Comparison of ENCODE assay signal across 9 cellular contexts in genomic region chr2:36561223-36561944, GRCh38. TPM values are rescaled to one million over a fixed set of nuclear protein-coding genes. Genes with fewer than 3 reads are reported as not detected.
DNase-seq lines count a peak whose midpoint lies in the region; FAIRE-seq and TF ChIP-seq lines count a peak whose summit lies in the region.
"Had no signal": no experiment of that assay in that cellular context is flagged by ENCODE, and none has a peak within 500 bp of the region (broad histone marks: within the 10 kb centered on the region; RNA-seq: fewer than 3 reads in every experiment).

No MANE protein-coding gene starts in this region.

- H3K9me3 ChIP-seq in esophagus muscularis mucosa (no peaks in the 10 kb centered on the region), neutrophil (no peaks in the 10 kb centered on the region)
- H3K9me3 ChIP-seq in CD4-positive, alpha-beta memory T cell (ENCODE audit: control insufficient read depth in 1 of 2, low read length in 2 of 2) = no peaks in the 10 kb centered on the region

- H3K27ac ChIP-seq in esophagus muscularis mucosa (replicated peaks in 1 of 4) (peak overlapping the region; percentile 19 to 62 (median 42)), neutrophil (peak overlapping the region; percentile 40)
- H3K27ac ChIP-seq in CD4-positive, alpha-beta memory T cell (ENCODE audit: low read depth, low read length) = no peak overlapping the region

- WGBS in esophagus muscularis mucosa = 66% methylated on average over 8 of the region's 8 CpGs

- H3K4me1 Mint-ChIP-seq in CD4-positive, alpha-beta memory T cell = peaks cover 4 to 16% (median 9%) of the 10 kb centered on the region in 4 donors

- peaks cover 0 to 18% (median 8%) of the 10 kb centered on the region in 4 donors for H3K36me3 ChIP-seq in esophagus muscularis mucosa
- H3K36me3 ChIP-seq in neutrophil = peaks cover 28% of the 10 kb centered on the region
- H3K36me3 ChIP-seq in CD4-positive, alpha-beta memory T cell (ENCODE audit: insufficient read depth, low read length) = no peaks in the 10 kb centered on the region

- peak; percentile 98 for FAIRE-seq in RCC 7860 (lab: Jason Lieb, UNC)

- intact Hi-C loops in esophagus muscularis mucosa (cut with DNase I) = no loop called here
- intact Hi-C loops in CD4-positive, alpha-beta memory T cell (cut with micrococcal nuclease) = no loop called here

- peak; percentile 93 for DNase-seq in Daoy (ENCODE audit: low read depth)
- peak; percentile 98 for DNase-seq in RCC 7860 (ENCODE audit: low spot score)
- DNase-seq in esophagus muscularis mucosa (ENCODE audit: extremely low spot score) = no peak
- DNase-seq in activated CD8-positive, alpha-beta memory T cell treated with anti-CD3 and anti-CD28 coated beads, Interleukin-2, amount 50 U/mL, for 48 hours = no peak
- no peak for DNase-seq in activated gamma-delta T cell (lab: John Stamatoyannopoulos, UW)
- no peak for DNase-seq in CD4-positive, alpha-beta memory T cell
- no peak for DNase-seq in NCI-H187 (lab: John Stamatoyannopoulos, UW)
- DNase-seq: stimulated activated naive CD4-positive, alpha-beta T cell had no signal

- no peaks in the 10 kb centered on the region for H3K27me3 Mint-ChIP-seq in CD4-positive, alpha-beta memory T cell

- H3K27ac Mint-ChIP-seq in CD4-positive, alpha-beta memory T cell = peak overlapping the region in 1 of 7 donors; percentile 47

- POLR2A ChIA-PET in CD4-positive, alpha-beta memory T cell (lab: Charles Lee; ENCODE audit: partially characterized antibody) = no interaction called here

- H3K4me3 ChIP-seq in esophagus muscularis mucosa (no peak overlapping the region), neutrophil (ENCODE audit: low read depth in 1 of 2, low read length in 1 of 2) (no peak overlapping the region)
- H3K4me3 ChIP-seq in CD4-positive, alpha-beta memory T cell (ENCODE audit: low read length in 2 of 2) = no peak overlapping the region

- CTCF ChIA-PET in CD4-positive, alpha-beta memory T cell (lab: Charles Lee; ENCODE audit: partially characterized antibody) = no interaction called here

- H3K4me3 Mint-ChIP-seq in CD4-positive, alpha-beta memory T cell = no peak overlapping the region

- TF ChIP-seq EP300 in esophagus muscularis mucosa (IDR thresholded peaks at IDR 0.05) = no peak

- H3K9me3 Mint-ChIP-seq in CD4-positive, alpha-beta memory T cell = no peaks in the 10 kb centered on the region

- H3K4me1 ChIP-seq in esophagus muscularis mucosa (peaks cover 14 to 33% (median 26%) of the 10 kb centered on the region in 4 donors), neutrophil (ENCODE audit: control insufficient read depth in 1 of 2, insufficient read depth in 1 of 2, low read depth in 1 of 2, low read length in 1 of 2) (peaks cover 35 to 39% of the 10 kb centered on the region in 2 experiments)
- no peaks in the 10 kb centered on the region for H3K4me1 ChIP-seq in CD4-positive, alpha-beta memory T cell (ENCODE audit: insufficient read depth, low read length)

- H3K27me3 ChIP-seq in esophagus muscularis mucosa (no peaks in the 10 kb centered on the region), neutrophil (no peaks in the 10 kb centered on the region)
- H3K27me3 ChIP-seq in CD4-positive, alpha-beta memory T cell (ENCODE audit: insufficient read depth, low read length) = no peaks in the 10 kb centered on the region

- TF ChIP-seq CTCF in esophagus muscularis mucosa (IDR thresholded peaks at IDR 0.05) = no peak
- TF ChIP-seq CTCF in neutrophil (IDR thresholded peaks at IDR 0.05) = no peak

- no peak for TF ChIP-seq POLR2A in esophagus muscularis mucosa (IDR thresholded peaks at IDR 0.05; ENCODE audit: low read depth)

- peaks cover 43 to 46% of the 10 kb centered on the region in 2 donors for H3K36me3 Mint-ChIP-seq in CD4-positive, alpha-beta memory T cell

RNA-seq across cellular contexts. Expression of gene FEZ2, which starts 36.6 kb away (rescaled TPM):
- total RNA-seq in Daoy (2014; rRNA removed; shearing (Covaris generic)) = 57.7 and 60.4 TPM in 2 replicates
- total RNA-seq in esophagus muscularis mucosa = 10 to 100 TPM; 40.4 to 58.2 (median 45.2) TPM
- total RNA-seq in CD4-positive, alpha-beta memory T cell = 10 to 100 TPM; 13.4 to 14.7 TPM
- 1 to 10 TPM; 1.6 to 1.9 TPM for polyA plus RNA-seq in CD4-positive, alpha-beta memory T cell

Comparison
In these comparisons a context has a peak if more than half of its experiments do, and no peak if none do; other contexts are left out.
1. DNase-seq: peak in Daoy (single experiment) and RCC 7860 (single experiment); none in esophagus muscularis mucosa (single experiment), activated CD8-positive, alpha-beta memory T cell treated with anti-CD3 and anti-CD28 coated beads, Interleukin-2, amount 50 U/mL, for 48 hours (single experiment), activated gamma-delta T cell (single experiment), CD4-positive, alpha-beta memory T cell (0 of 5) and NCI-H187 (0 of 2).